In the genomic region with DNA sequence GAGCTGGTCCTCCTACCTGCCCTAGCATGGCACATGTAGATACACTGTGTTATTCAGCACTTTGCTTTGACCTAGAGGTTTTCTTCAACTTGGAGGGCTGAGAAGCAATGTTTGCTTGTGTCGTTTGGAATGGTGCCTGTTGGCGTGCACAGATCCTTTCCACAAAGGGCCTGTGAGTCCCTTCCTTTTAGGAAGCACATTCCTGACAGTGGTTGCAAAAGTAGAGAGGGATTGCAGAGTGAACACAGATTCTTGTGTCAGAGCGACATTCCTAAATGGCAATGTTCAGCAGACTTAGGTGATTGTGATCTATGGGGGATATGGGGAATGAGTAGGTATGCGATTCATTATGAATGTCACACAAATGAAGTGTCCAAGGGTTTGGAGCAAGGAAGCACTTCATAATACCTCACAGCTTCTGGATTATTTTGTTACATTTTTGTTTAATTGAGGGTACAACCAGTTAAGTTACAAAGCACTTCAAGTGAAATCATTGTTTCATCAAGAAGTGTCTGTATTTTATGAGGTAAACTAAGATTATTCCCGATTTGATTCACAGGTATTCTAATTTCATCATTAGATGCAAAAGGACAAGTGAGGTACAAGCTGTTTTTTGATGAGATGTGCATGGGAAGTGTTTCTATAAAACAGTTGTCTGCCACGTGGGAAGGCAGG, we compare ENCODE assay signal across 8 cellular contexts. TPM values are rescaled to one million over a fixed set of nuclear protein-coding genes. Genes with fewer than 3 reads are reported as not detected.
DNase-seq lines count a peak whose midpoint lies in the region; ATAC-seq and TF ChIP-seq lines count a peak whose summit lies in the region.

No MANE protein-coding gene starts in this region.

- peak overlapping the region; percentile 67 for H3K27ac Mint-ChIP-seq in activated T-helper 17 cell treated with anti-CD3 and anti-CD28 coated beads, Interleukin-2, amount 50 U/mL, for 72 hours

- peak overlapping the region; percentile 93 for H3K4me3 Mint-ChIP-seq in activated T-helper 17 cell treated with anti-CD3 and anti-CD28 coated beads, Interleukin-2, amount 50 U/mL, for 72 hours

- H3K4me1 Mint-ChIP-seq in activated T-helper 17 cell treated with anti-CD3 and anti-CD28 coated beads, Interleukin-2, amount 50 U/mL, for 72 hours, result peaks cover 16% of the 10 kb centered on the region

- H3K27me3 ChIP-seq in HUES48 (ENCODE audit: control insufficient read depth, insufficient read depth, low read length), result no peaks in the 10 kb centered on the region
- H3K27me3 ChIP-seq in smooth muscle cell (ENCODE audit: low read depth), result peaks cover 31% of the 10 kb centered on the region

- H3K4me3 ChIP-seq in HUES48 (ENCODE audit: low read depth, low read length) (peak overlapping the region; percentile 71), iPS-11a (ENCODE audit: low read depth, low read length) (peak overlapping the region; percentile 71), smooth muscle cell (peak overlapping the region; percentile 67)

- WGBS in smooth muscle cell (ENCODE audit: low lambda C conversion rate), result 55% methylated on average over 6 of the region's 6 CpGs

- no peaks in the 10 kb centered on the region for H4K20me1 ChIP-seq in smooth muscle cell (ENCODE audit: low read depth)

- H3K4me2 ChIP-seq in smooth muscle cell, result peak overlapping the region; percentile 95

- H3F3A ChIP-seq in smooth muscle cell (ENCODE audit: low read depth), result no peaks in the 10 kb centered on the region

- H3K27ac ChIP-seq in HUES48 (ENCODE audit: low read depth, low read length) (no peak overlapping the region), smooth muscle cell (ENCODE audit: low read depth) (no peak overlapping the region)

- H3K9ac ChIP-seq in HUES48 (ENCODE audit: low read depth, low read length), result peak overlapping the region; percentile 19; the same call in 1 of the 2 replicates
- H3K9ac ChIP-seq in smooth muscle cell (ENCODE audit: low read depth), result no peak overlapping the region

- TF ChIP-seq CTCF in smooth muscle cell (IDR thresholded peaks at IDR 0.05; ENCODE audit: borderline replicate concordance, insufficient read depth, poor library complexity, severe bottlenecking), result no peak

- ATAC-seq in activated T-helper 17 cell treated with anti-CD3 and anti-CD28 coated beads, Interleukin-2, amount 50 U/mL, for 72 hours (replicated peaks), result no peak
- no peak for ATAC-seq in GM19395 (IDR thresholded peaks at IDR 0.05; ENCODE audit: unreplicated experiment)
- ATAC-seq in HG03565 (IDR thresholded peaks at IDR 0.05; ENCODE audit: unreplicated experiment), result no peak
- ATAC-seq in HG02885 (IDR thresholded peaks at IDR 0.05; ENCODE audit: poor library complexity, unreplicated experiment), result no peak

- H2AFZ ChIP-seq in smooth muscle cell (ENCODE audit: low read depth), result peak overlapping the region; percentile 84

- H3K4me1 ChIP-seq in HUES48 (ENCODE audit: control insufficient read depth, insufficient read depth, low read length) (peaks cover 38% of the 10 kb centered on the region), smooth muscle cell (ENCODE audit: low read depth) (peaks cover 5% of the 10 kb centered on the region)

- H3K27me3 Mint-ChIP-seq in activated T-helper 17 cell treated with anti-CD3 and anti-CD28 coated beads, Interleukin-2, amount 50 U/mL, for 72 hours, result no peaks in the 10 kb centered on the region

- H3K79me2 ChIP-seq in smooth muscle cell (ENCODE audit: low read depth), result no peaks in the 10 kb centered on the region

- H3K36me3 Mint-ChIP-seq in activated T-helper 17 cell treated with anti-CD3 and anti-CD28 coated beads, Interleukin-2, amount 50 U/mL, for 72 hours (ENCODE audit: low read depth), result no peaks in the 10 kb centered on the region

- no peak for DNase-seq in smooth muscle cell (lab: John Stamatoyannopoulos, UW; ENCODE audit: unreplicated experiment)
- no peak for DNase-seq in OCI-M1 (lab: John Stamatoyannopoulos, UW)

- no peaks in the 10 kb centered on the region for H3K9me3 ChIP-seq in HUES48 (ENCODE audit: control insufficient read depth, insufficient read depth, low read length)
- no peaks in the 10 kb centered on the region for H3K9me3 ChIP-seq in smooth muscle cell (replicated peaks; ENCODE audit: low read depth)

- no peaks in the 10 kb centered on the region for H3K9me3 Mint-ChIP-seq in activated T-helper 17 cell treated with anti-CD3 and anti-CD28 coated beads, Interleukin-2, amount 50 U/mL, for 72 hours

- H3K36me3 ChIP-seq in HUES48 (ENCODE audit: control insufficient read depth, insufficient read depth, low read length) (no peaks in the 10 kb centered on the region), smooth muscle cell (ENCODE audit: low read depth) (no peaks in the 10 kb centered on the region)

RNA-seq across cellular contexts. Expression of a gene that starts 0.7 kb away (rescaled TPM):
- total RNA-seq in activated T-helper 17 cell treated with anti-CD3 and anti-CD28 coated beads, Interleukin-2, amount 50 U/mL, for 72 hours, result 1 to 10 TPM in 1 of 2 donors, under 1 TPM in 1; 0.93 to 1.4 TPM
- total RNA-seq in smooth muscle cell, result 10.9 and 11.2 TPM in 2 replicates
- 3.1 and 3.4 TPM in 2 replicates for polyA plus RNA-seq in smooth muscle cell
